In genomic region chr4:7622371-7622770, GRCh38 we compare ENCODE assay signal across 13 cellular contexts.
A peak's percentile ranks its signal among the peaks of the same experiment; 100 is the strongest.
DNase-seq lines count a peak whose midpoint lies in the region; ATAC-seq, FAIRE-seq and TF ChIP-seq lines count a peak whose summit lies in the region.
"Had no signal": no experiment of that assay in that cellular context is flagged by ENCODE, and none has a peak within 500 bp of the region (broad histone marks: within the 10 kb centered on the region; RNA-seq: fewer than 3 reads in every experiment).

No MANE protein-coding gene starts in this region.

- no peaks in the 10 kb centered on the region for H3K79me1 ChIP-seq in H9 (ENCODE audit: insufficient read depth, low read depth, low read length, poor library complexity, severe bottlenecking)

- WGBS in SK-N-SH (ENCODE audit: low lambda C conversion rate) = 86% methylated on average over 5 of the region's 9 CpGs
- WGBS in H9 (ENCODE audit: extremely low coverage, insufficient read length, low lambda C conversion rate) = no CpG with 5 or more reads among the region's 9 CpGs

- no peak for ATAC-seq in SK-N-SH treated with all-trans-retinoic acid at 6 μM for 48 hours
- ATAC-seq: CD8-positive, alpha-beta T cell had no signal

- no peak overlapping the region for H3T11ph ChIP-seq in H9 (ENCODE audit: low read length)

- no peak overlapping the region for H2BK12ac ChIP-seq in H9 (ENCODE audit: insufficient read length, low read depth, low read length)

- H3K27ac ChIP-seq in SK-N-SH (ENCODE audit: low read depth in 2 of 2, low read length in 1 of 2) (no peak overlapping the region), H9 (ENCODE audit: insufficient read length, low read depth, low read length) (no peak overlapping the region), kidney (ENCODE audit: low read depth in 2 of 2, low read length in 2 of 2) (no peak overlapping the region)

- no peaks in the 10 kb centered on the region for H3K36me3 Mint-ChIP-seq in H9 (ENCODE audit: insufficient read depth in 1 of 3, low read depth in 3 of 3)
- H3K36me3 Mint-ChIP-seq: CD8-positive, alpha-beta T cell had no signal

- intact Hi-C loops in kidney (cut with DNase I) = no loop called here

- peaks cover 10 to 25% of the 10 kb centered on the region in 2 experiments; a peak in 3 of 4 replicates for H3K4me1 ChIP-seq in SK-N-SH (ENCODE audit: control insufficient read depth in 1 of 2, insufficient read depth in 2 of 2, low read depth in 1 of 2, low read length in 1 of 2)
- no peaks in the 10 kb centered on the region for H3K4me1 ChIP-seq in H9 (ENCODE audit: insufficient read depth, low read length)
- H3K4me1 ChIP-seq in kidney (ENCODE audit: control insufficient read depth in 1 of 2, insufficient read depth in 1 of 2, low read depth in 1 of 2, low read length in 2 of 2) = no peaks in the 10 kb centered on the region
- H3K4me1 ChIP-seq: HAP-1 had no signal

- H3K4me2 ChIP-seq in SK-N-SH (no peak overlapping the region), H9 (ENCODE audit: insufficient read depth, insufficient read length, low read length) (no peak overlapping the region)

- no peaks in the 10 kb centered on the region for H3K36me3 ChIP-seq in SK-N-SH (replicated peaks in 1 of 2; ENCODE audit: control insufficient read depth in 1 of 2, insufficient read depth in 2 of 2, low read length in 1 of 2)
- H3K36me3 ChIP-seq in kidney (ENCODE audit: control insufficient read depth in 1 of 2, insufficient read depth in 2 of 2, low read length in 2 of 2) = no peaks in the 10 kb centered on the region
- H3K36me3 ChIP-seq: HAP-1 had no signal

- H3K9ac ChIP-seq in SK-N-SH (no peak overlapping the region), H9 (ENCODE audit: extremely low read depth, insufficient read length, low read length) (no peak overlapping the region), kidney (ENCODE audit: low read length in 2 of 2) (no peak overlapping the region)

- H3K27ac Mint-ChIP-seq in H9 = no peak overlapping the region
- H3K27ac Mint-ChIP-seq: B cell; CD8-positive, alpha-beta T cell had no signal

- no peak overlapping the region for H3K23ac ChIP-seq in H9 (ENCODE audit: insufficient read length, low read depth, low read length)

- H3K79me2 ChIP-seq in SK-N-SH (ENCODE audit: insufficient read depth) (no peaks in the 10 kb centered on the region), H9 (ENCODE audit: insufficient read depth, low read length) (no peaks in the 10 kb centered on the region)

- H3K14ac ChIP-seq in H9 (ENCODE audit: insufficient read depth, low read length) = 0 out of 2 replicates have a peak overlapping the region, but pooled peaks have one; percentile 46

- no peak for TF ChIP-seq EP300 in SK-N-SH (IDR thresholded peaks at IDR 0.05; ENCODE audit: borderline replicate concordance in 1 of 2, low read depth in 1 of 2, low read length in 1 of 2)

- no peak overlapping the region for H2BK15ac ChIP-seq in H9 (ENCODE audit: low read depth, low read length)

- H3K27me3 Mint-ChIP-seq in H9 (ENCODE audit: low read depth) = peaks cover 19% of the 10 kb centered on the region

- TF ChIP-seq CTCF in SK-N-SH (IDR thresholded peaks at IDR 0.05) (no peak), H9 (conservative IDR thresholded peaks at IDR 0.05) (no peak), kidney (IDR thresholded peaks at IDR 0.05; ENCODE audit: borderline replicate concordance, extremely low read depth, insufficient read depth) (no peak)

- H3K4me3 Mint-ChIP-seq in H9 = no peak overlapping the region
- H3K4me3 Mint-ChIP-seq: B cell; CD8-positive, alpha-beta T cell had no signal

- no peaks in the 10 kb centered on the region for H3K9me3 Mint-ChIP-seq in H9
- H3K9me3 Mint-ChIP-seq: CD8-positive, alpha-beta T cell had no signal

- H3K4ac ChIP-seq in H9 (ENCODE audit: low read depth, low read length) = no peak overlapping the region

- H4K20me1 ChIP-seq in SK-N-SH (ENCODE audit: insufficient read depth) (no peaks in the 10 kb centered on the region), H9 (ENCODE audit: control insufficient read depth, insufficient read depth, insufficient read length) (no peaks in the 10 kb centered on the region)

- DNase-seq in SK-N-SH (peak; percentile 55), H9 (no peak), kidney (peak; percentile 53), KG1 (lab: John Stamatoyannopoulos, UW) (no peak)
- no peak for DNase-seq in stimulated activated CD4-positive, alpha-beta T cell treated with anti-CD3 and anti-CD28 coated beads, Interleukin-1b, Interleukin-23, amount 100 ng/mL, for 48 hours
- DNase-seq: Calu3; CD8-positive, alpha-beta T cell; DMS79 treated with DMSO at 0.1 percent for 48 hours; GF-D8 had no signal

- POLR2A ChIA-PET in SK-N-SH (lab: Yijun Ruan, JAX) = no interaction called here

- H2AFZ ChIP-seq in SK-N-SH (ENCODE audit: low read depth) (no peak overlapping the region), H9 (ENCODE audit: low read length) (no peak overlapping the region)

- FAIRE-seq in kidney (lab: Jason Lieb, UNC) = no peak
- FAIRE-seq: H1 had no signal

- no peaks in the 10 kb centered on the region for H3K23me2 ChIP-seq in H9 (ENCODE audit: insufficient read length, low read depth, low read length, poor library complexity, severe bottlenecking)

- no peak overlapping the region for H4K8ac ChIP-seq in H9 (replicated peaks; ENCODE audit: insufficient read length, low read depth, low read length)

- H3K9me3 ChIP-seq in SK-N-SH (no peaks in the 10 kb centered on the region), H9 (ENCODE audit: control insufficient read depth, low read depth, low read length) (no peaks in the 10 kb centered on the region), kidney (ENCODE audit: control insufficient read depth in 1 of 2, low read length in 2 of 2) (no peaks in the 10 kb centered on the region)
- H3K9me3 ChIP-seq: HAP-1 had no signal

- H3K4me1 Mint-ChIP-seq in H9 = no peaks in the 10 kb centered on the region
- H3K4me1 Mint-ChIP-seq: B cell had no signal

- H3K56ac ChIP-seq in H9 (ENCODE audit: insufficient read length, low read depth, low read length) = no peak overlapping the region

- no peak overlapping the region for H2AK5ac ChIP-seq in H9 (ENCODE audit: insufficient read length, low read length)

- no peak overlapping the region for H2BK5ac ChIP-seq in H9 (ENCODE audit: insufficient read length, low read length)

- H4K91ac ChIP-seq in H9 (ENCODE audit: insufficient read length, low read depth, low read length) = no peak overlapping the region

- H4K5ac ChIP-seq in H9 (ENCODE audit: insufficient read length, low read depth, low read length) = no peak overlapping the region

- H3K9me2 ChIP-seq in SK-N-SH = no peaks in the 10 kb centered on the region

- no peak overlapping the region for H2BK20ac ChIP-seq in H9 (ENCODE audit: low read depth, low read length, poor library complexity, severe bottlenecking)

- H3K4me3 ChIP-seq in SK-N-SH (ENCODE audit: low read depth in 2 of 2, low read length in 1 of 2) (no peak overlapping the region), kidney (ENCODE audit: low read length in 2 of 2) (no peak overlapping the region)
- H3K4me3 ChIP-seq: HAP-1 had no signal

- CTCF ChIA-PET in SK-N-SH (lab: Yijun Ruan, JAX) = interaction anchor here (0.6 to 1.0 kb wide), 2 partner anchors 20 to 105 kb away, joined by 3 read pairs; no protein-coding TSS in a partner anchor

- H3K18ac ChIP-seq in H9 (ENCODE audit: insufficient read length, low read depth, low read length) = no peak overlapping the region

- no peaks in the 10 kb centered on the region for H3K27me3 ChIP-seq in SK-N-SH (ENCODE audit: insufficient read depth)
- H3K27me3 ChIP-seq in H9 (ENCODE audit: insufficient read depth, low read length) = no peaks in the 10 kb centered on the region

- H3F3A ChIP-seq in SK-N-SH (replicated peaks; ENCODE audit: insufficient read depth) = peaks cover 7% of the 10 kb centered on the region

- no peak for TF ChIP-seq RAD21 in SK-N-SH (IDR thresholded peaks at IDR 0.05; ENCODE audit: low read length)

- no peak overlapping the region for H2BK120ac ChIP-seq in H9 (ENCODE audit: low read depth, low read length, poor library complexity, severe bottlenecking)

TF ChIP-seq in SK-N-SH, 30 proteins besides CTCF, POLR2A, EP300 and RAD21 (continues in another document):
- TF ChIP-seq SIN3A (IDR thresholded peaks at IDR 0.05; ENCODE audit: borderline replicate concordance, low read depth, low read length) = no peak
- no peak for TF ChIP-seq NRF1 (IDR thresholded peaks at IDR 0.05; ENCODE audit: low read depth, low read length)
- TF ChIP-seq CHD2 (IDR thresholded peaks at IDR 0.05; ENCODE audit: low read length, partially characterized antibody) = no peak

TF ChIP-seq in SK-N-SH treated with all-trans-retinoic acid at 6 μM for 48 hours, 23 proteins besides CTCF, POLR2A, EP300 and RAD21 (continues in another document):
- TF ChIP-seq GLIS3 (CRISPR knock-in tag; IDR thresholded peaks at IDR 0.05) (no peak), PATZ1 (CRISPR knock-in tag; IDR thresholded peaks at IDR 0.05; ENCODE audit: borderline replicate concordance) (no peak), OSR1 (CRISPR knock-in tag; IDR thresholded peaks at IDR 0.05) (no peak), TOX (CRISPR knock-in tag; IDR thresholded peaks at IDR 0.05; ENCODE audit: borderline replicate concordance) (no peak), PPARA (CRISPR knock-in tag; IDR thresholded peaks at IDR 0.05; ENCODE audit: borderline replicate concordance) (no peak), ZFP3 (CRISPR knock-in tag; IDR thresholded peaks at IDR 0.05) (no peak), BACH2 (CRISPR knock-in tag; IDR thresholded peaks at IDR 0.05; ENCODE audit: borderline replicate concordance) (no peak), SNAI2 (CRISPR knock-in tag; IDR thresholded peaks at IDR 0.05) (no peak)

Comparison
In these comparisons a context has a peak if more than half of its experiments do, and no peak if none do; other contexts are left out.
1. DNase-seq: peak in SK-N-SH (single experiment) and kidney (single experiment); none in H9 (single experiment), stimulated activated CD4-positive, alpha-beta T cell treated with anti-CD3 and anti-CD28 coated beads, Interleukin-1b, Interleukin-23, amount 100 ng/mL, for 48 hours (single experiment) and KG1 (single experiment).